ENCODE assay signal across 8 cellular contexts in the genomic region with DNA sequence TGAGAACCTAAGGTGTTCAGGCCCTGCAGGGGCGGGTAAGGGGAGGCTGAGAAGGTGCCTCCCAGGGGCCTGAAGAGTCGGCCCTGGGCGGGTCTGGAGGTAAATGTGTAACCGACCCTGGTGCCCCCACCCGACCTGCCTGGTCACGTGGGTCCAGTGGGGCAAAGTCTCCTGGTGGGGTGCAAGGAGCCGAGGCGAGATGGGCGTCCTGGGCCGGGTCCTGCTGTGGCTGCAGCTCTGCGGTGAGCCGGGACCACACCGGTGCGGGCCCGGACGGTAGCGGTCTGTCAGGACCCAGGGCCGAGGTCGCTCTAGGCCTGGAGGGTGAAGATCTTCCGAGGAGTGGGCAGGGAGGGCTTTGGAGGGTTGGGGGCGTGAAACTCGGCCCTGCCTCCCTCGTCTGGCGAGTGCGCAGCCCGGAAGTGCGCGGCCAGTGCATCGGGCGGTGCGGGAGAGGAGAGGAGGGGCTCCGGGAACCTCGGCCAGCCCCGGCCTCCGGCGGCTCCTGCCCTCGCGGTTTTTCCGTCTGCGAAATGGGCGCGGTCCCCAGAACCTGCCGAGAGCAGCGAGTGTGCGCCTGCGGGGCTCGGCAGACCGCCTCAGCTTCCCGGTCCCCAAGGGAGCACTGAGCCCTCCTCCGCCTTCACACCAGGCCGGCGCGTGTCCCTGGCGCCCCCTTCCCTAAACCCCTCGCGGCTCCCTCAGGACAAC. TPM values are rescaled to one million over a fixed set of nuclear protein-coding genes. Genes with fewer than 3 reads are reported as not detected.
DNase-seq lines count a peak whose midpoint lies in the region; ATAC-seq, FAIRE-seq and TF ChIP-seq lines count a peak whose summit lies in the region.

A gene (plus strand): TSS at position 174 of the 711 bp plus-strand sequence. CDS start 26 bp downstream, at position 200.

- ATAC-seq in HG02981 (IDR thresholded peaks at IDR 0.05; ENCODE audit: unreplicated experiment) (no peak), GM18907 (IDR thresholded peaks at IDR 0.05; ENCODE audit: unreplicated experiment) (no peak)

- no peak for TF ChIP-seq POLR2A in lower leg skin (IDR thresholded peaks at IDR 0.05)

- intact Hi-C loops in A673 (cut with micrococcal nuclease; ENCODE audit: unreplicated experiment): no loop called here
- intact Hi-C loops in lower leg skin (cut with DNase I; ENCODE audit: low total_unique reads): no loop called here

- CTCF ChIA-PET in A673 (lab: Charles Lee): no interaction called here

- in situ Hi-C loops in GM13977 (cut with MboI; ENCODE audit: low pct_unique_long_range_greater_than_20kb, low sequenced_read_pairs, unreplicated experiment): no loop called here

- H3K9me3 ChIP-seq in A673 (ENCODE audit: low read depth, low read length, poor library complexity, severe bottlenecking): no peaks in the 10 kb centered on the region

- DNase-seq in A673 (ENCODE audit: low spot score) (no peak), GM13977 (ENCODE audit: low spot score) (peak; percentile 66), bronchial epithelial cell (ENCODE audit: low read depth) (no peak), lower leg skin (ENCODE audit: low spot score in 2 of 2) (no peak), NAMALWA (ENCODE audit: low spot score) (no peak), NCI-H2081 treated with DMSO at 0.1 percent for 48 hours (lab: John Stamatoyannopoulos, UW) (no peak)

- no peak within 1 kb of the TSS for H3K27ac ChIP-seq in A673 (ENCODE audit: low read depth, low read length, poor library complexity, severe bottlenecking)

- 6 to 11% methylated on average over 34 to 35 of the region's 56 CpGs for WGBS in lower leg skin, 2 donors

- FAIRE-seq in bronchial epithelial cell (lab: Jason Lieb, UNC): no peak

- POLR2A ChIA-PET in A673 (lab: Charles Lee; ENCODE audit: low non-redundant PET): no interaction called here

- BruUV-seq in A673 (replicated peaks; lab: Mats Ljungman, UMichigan): no TSS peak

- H3K4me3 ChIP-seq in A673 (ENCODE audit: low read depth, low read length, poor library complexity, severe bottlenecking) (peak within 1 kb of the TSS; percentile 34), bronchial epithelial cell (ENCODE audit: low read depth, low read length) (peak within 1 kb of the TSS; percentile 16), lower leg skin (ENCODE audit: low read depth, poor library complexity, severe bottlenecking) (no peak within 1 kb of the TSS)

- TF ChIP-seq CTCF in A673 (conservative IDR thresholded peaks at IDR 0.05; ENCODE audit: low read depth, low read length): no peak
- TF ChIP-seq CTCF in GM13977 (IDR thresholded peaks at IDR 0.05; ENCODE audit: extremely low read depth, insufficient read depth, missing control alignments): no peak
- no peak for TF ChIP-seq CTCF in bronchial epithelial cell (IDR thresholded peaks at IDR 0.05; ENCODE audit: insufficient read depth, low read length, severe bottlenecking)
- TF ChIP-seq CTCF in lower leg skin (IDR thresholded peaks at IDR 0.05): no peak

- no peaks in the 10 kb centered on the region for H3K36me3 ChIP-seq in A673 (ENCODE audit: insufficient read depth, low read length, poor library complexity, severe bottlenecking)
- no peaks in the 10 kb centered on the region for H3K36me3 ChIP-seq in bronchial epithelial cell (ENCODE audit: control insufficient read depth, insufficient read depth, low read length)

- H3K4me1 ChIP-seq in A673 (ENCODE audit: insufficient read depth, low read length, poor library complexity, severe bottlenecking): no peaks in the 10 kb centered on the region

- H3K27me3 ChIP-seq in A673 (replicated peaks; ENCODE audit: insufficient read depth, low read depth, low read length, poor library complexity) (peaks cover 11% of the 10 kb centered on the region), bronchial epithelial cell (ENCODE audit: control insufficient read depth, insufficient read depth, low read length) (peaks cover 22% of the 10 kb centered on the region)

RNA-seq across cellular contexts. Expression of the gene that starts here (rescaled TPM):
- 5.6 and 6.7 TPM in 2 replicates for total RNA-seq in A673 (2021)
- 4.2 and 6.5 TPM in 2 replicates for total RNA-seq in bronchial epithelial cell
- total RNA-seq in lower leg skin: 10 to 100 TPM; 21.5 to 29.1 (median 24.1) TPM
